Comparison of ENCODE assay signal across 1 cellular context in genomic region chr3:12833226-12834161, GRCh38.
TF ChIP-seq lines count a peak whose summit lies in the region.

No MANE protein-coding gene starts in this region.

TF ChIP-seq in H1, 55 proteins besides CTCF, POLR2A, EP300 and RAD21:
- peak; percentile 17; the same call in 1 of the 2 replicates for TF ChIP-seq ATF2 (IDR thresholded peaks at IDR 0.05; ENCODE audit: low read length)
- TF ChIP-seq POLR2AphosphoS5 (IDR thresholded peaks at IDR 0.05; ENCODE audit: low read depth, low read length), result peak; percentile 70
- no peak for TF ChIP-seq POU5F1 (IDR thresholded peaks at IDR 0.05; ENCODE audit: low read depth, low read length)
- TF ChIP-seq TAF7 (optimal IDR thresholded peaks at IDR 0.05; ENCODE audit: borderline replicate concordance, low read depth, low read length), result peak; percentile 31
- 0 out of 2 replicates have a peak, but pooled peaks have one; percentile 38 for TF ChIP-seq CHD2 (IDR thresholded peaks at IDR 0.05; ENCODE audit: low read length)
TF ChIP-seq in H1: peak in this region for 4.
